Comparison of ENCODE assay signal across 6 cellular contexts in genomic region chr17:44442806-44443205, GRCh38. TPM values are rescaled to one million over a fixed set of nuclear protein-coding genes. Genes with fewer than 3 reads are reported as not detected.
"Had no signal": no experiment of that assay in that cellular context is flagged by ENCODE, and none has a peak within 500 bp of the region (broad histone marks: within the 10 kb centered on the region; RNA-seq: fewer than 3 reads in every experiment).

No MANE protein-coding gene starts in this region.

- H3K9me3 Mint-ChIP-seq: GM23338, H9 had no signal

- H3K4me2 ChIP-seq: GM23338 had no signal

- H3K4me3 Mint-ChIP-seq: GM23338, H9 had no signal

- ATAC-seq: GM23338, K562 had no signal

- H3K27ac Mint-ChIP-seq: GM23338, H9 had no signal

- H2AFZ ChIP-seq: GM23338 had no signal

- DNase-seq: H9, HCEC 1CT, IMR-90 had no signal

- H3K4me3 ChIP-seq: GM23338, K562 had no signal

RNA-seq across cellular contexts. Expression of gene ITGA2B, which starts 53.4 kb away (rescaled TPM):
- total RNA-seq: HT-29 had no signal
